In the genomic region with DNA sequence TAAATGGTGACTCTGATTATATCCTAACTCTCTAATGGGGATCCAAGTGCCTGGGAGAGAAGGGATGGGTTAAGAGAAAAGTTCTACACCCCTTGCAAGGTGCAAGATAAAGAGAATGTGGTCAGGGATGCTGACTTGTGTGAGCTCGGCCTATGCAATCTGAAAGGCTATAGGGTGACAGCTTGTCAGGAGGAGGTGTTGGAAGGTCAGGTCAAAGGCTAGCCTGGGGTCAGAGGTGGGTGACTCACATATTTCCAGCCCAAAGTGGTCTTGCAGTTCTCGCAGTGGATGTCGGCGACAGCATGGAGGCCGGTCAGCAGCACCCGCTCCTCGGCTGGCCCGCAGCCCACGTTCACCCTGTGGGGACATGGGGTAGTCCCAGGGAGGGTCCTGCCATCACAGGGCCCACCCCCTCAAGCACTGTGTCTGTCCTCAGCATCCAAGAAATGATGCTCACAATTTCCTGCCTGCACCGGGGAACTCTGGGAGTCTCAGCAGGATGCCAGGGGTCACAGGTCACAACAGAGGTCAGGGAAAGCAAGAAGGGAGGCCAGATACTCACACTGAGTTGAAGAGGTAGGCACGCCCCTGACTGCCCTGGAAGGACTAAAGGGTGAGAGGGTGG, we compare ENCODE assay signal across 9 cellular contexts. TPM values are rescaled to one million over a fixed set of nuclear protein-coding genes. Genes with fewer than 3 reads are reported as not detected.
DNase-seq lines count a peak whose midpoint lies in the region; ATAC-seq and TF ChIP-seq lines count a peak whose summit lies in the region.
"Had no signal": no experiment of that assay in that cellular context is flagged by ENCODE, and none has a peak within 500 bp of the region (broad histone marks: within the 10 kb centered on the region; RNA-seq: fewer than 3 reads in every experiment).

No MANE protein-coding gene starts in this region.

- no peak for DNase-seq in activated T-cell treated with anti-CD3 and anti-CD28 coated beads, Interleukin-2, amount 50 U/mL, for 72 hours
- DNase-seq in activated T-cell treated with anti-CD3 and anti-CD28 coated beads, Interleukin-2, amount 50 U/mL, for 1 hour, result no peak
- no peak for DNase-seq in choroid plexus epithelial cell (ENCODE audit: low read depth)
- no peak for DNase-seq in type B pancreatic cell (ENCODE audit: extremely low spot score, unreplicated experiment)
- DNase-seq in NCI-H510A treated with DMSO at 0.1 percent for 48 hours (lab: John Stamatoyannopoulos, UW), result no peak
- no peak for DNase-seq in NCI-H2196 treated with DMSO at 0.1 percent for 48 hours (lab: John Stamatoyannopoulos, UW; ENCODE audit: unreplicated experiment)
- DNase-seq: RPMI8226 had no signal

- peaks cover 47% of the 10 kb centered on the region for H3K4me1 Mint-ChIP-seq in activated T-cell treated with anti-CD3 and anti-CD28 coated beads, Interleukin-2, amount 50 U/mL, for 72 hours (ENCODE audit: low read depth)
- peaks cover 35% of the 10 kb centered on the region for H3K4me1 Mint-ChIP-seq in type B pancreatic cell (ENCODE audit: unreplicated experiment)

- peaks cover 25% of the 10 kb centered on the region for H3K4me1 ChIP-seq in muscle layer of colon (ENCODE audit: insufficient read depth, low read length)

- peak overlapping the region; percentile 77 for H3K27ac Mint-ChIP-seq in activated T-cell treated with anti-CD3 and anti-CD28 coated beads, Interleukin-2, amount 50 U/mL, for 72 hours
- peak overlapping the region; percentile 68 for H3K27ac Mint-ChIP-seq in type B pancreatic cell

- H3K27me3 ChIP-seq in muscle layer of colon (ENCODE audit: control insufficient read depth in 1 of 2, insufficient read depth in 2 of 2, low read length in 2 of 2), result no peaks in the 10 kb centered on the region

- peak overlapping the region; percentile 92 to 95 for H3K4me3 Mint-ChIP-seq in activated T-cell treated with anti-CD3 and anti-CD28 coated beads, Interleukin-2, amount 50 U/mL, for 72 hours
- H3K4me3 Mint-ChIP-seq in type B pancreatic cell, result peak overlapping the region; percentile 89

- ATAC-seq in activated T-cell treated with anti-CD3 and anti-CD28 coated beads, Interleukin-2, amount 50 U/mL, for 72 hours (replicated peaks in 1 of 2), result no peak
- no peak for ATAC-seq in HG03354 (IDR thresholded peaks at IDR 0.05; ENCODE audit: poor library complexity, severe bottlenecking, unreplicated experiment)

- H3K36me3 ChIP-seq in muscle layer of colon (ENCODE audit: insufficient read depth, low read length), result peaks cover 14% of the 10 kb centered on the region

- H3K27ac ChIP-seq in muscle layer of colon (ENCODE audit: low read depth, low read length), result peak overlapping the region; percentile 93

- no peaks in the 10 kb centered on the region for H3K9me3 ChIP-seq in muscle layer of colon (ENCODE audit: low read length)

- no peaks in the 10 kb centered on the region for H3K27me3 Mint-ChIP-seq in activated T-cell treated with anti-CD3 and anti-CD28 coated beads, Interleukin-2, amount 50 U/mL, for 72 hours (ENCODE audit: low read depth)
- no peaks in the 10 kb centered on the region for H3K27me3 Mint-ChIP-seq in type B pancreatic cell

- H3K9ac ChIP-seq in muscle layer of colon (ENCODE audit: low read length), result peak overlapping the region; percentile 82

- peaks cover 5% of the 10 kb centered on the region in 2 donors for H3K9me3 Mint-ChIP-seq in activated T-cell treated with anti-CD3 and anti-CD28 coated beads, Interleukin-2, amount 50 U/mL, for 72 hours
- peaks cover 18% of the 10 kb centered on the region for H3K9me3 Mint-ChIP-seq in type B pancreatic cell

- TF ChIP-seq CTCF in choroid plexus epithelial cell (conservative IDR thresholded peaks at IDR 0.05; ENCODE audit: low read depth, low read length), result no peak
- TF ChIP-seq CTCF in type B pancreatic cell (conservative IDR thresholded peaks at IDR 0.05), result no peak

- peak overlapping the region; percentile 75 for H3K4me3 ChIP-seq in choroid plexus epithelial cell (ENCODE audit: low read depth, low read length)
- peak overlapping the region; percentile 75 to 93 for H3K4me3 ChIP-seq in muscle layer of colon (ENCODE audit: low read depth in 1 of 2, low read length in 2 of 2)

- H3K36me3 Mint-ChIP-seq in activated T-cell treated with anti-CD3 and anti-CD28 coated beads, Interleukin-2, amount 50 U/mL, for 72 hours (ENCODE audit: insufficient read depth in 2 of 2), result peaks cover 16 to 24% of the 10 kb centered on the region in 2 donors
- H3K36me3 Mint-ChIP-seq in type B pancreatic cell, result peaks cover 20% of the 10 kb centered on the region

RNA-seq across cellular contexts. Expression of a gene that starts 1.4 kb away (rescaled TPM):
- 10 to 100 TPM; 60.2 to 77.8 TPM for total RNA-seq in activated T-cell treated with anti-CD3 and anti-CD28 coated beads, Interleukin-2, amount 50 U/mL, for 72 hours
- 37.9 and 61.9 TPM in 2 replicates for total RNA-seq in type B pancreatic cell (ENCODE audit: low replicate concordance)

RNA-seq across cellular contexts. Expression of a gene that starts 2.9 kb away (rescaled TPM):
- 1 to 10 TPM; 4.2 to 5.8 TPM for total RNA-seq in activated T-cell treated with anti-CD3 and anti-CD28 coated beads, Interleukin-2, amount 50 U/mL, for 72 hours
- 1.6 TPM in 2 replicates for total RNA-seq in type B pancreatic cell (ENCODE audit: low replicate concordance)

RNA-seq across cellular contexts. Expression of a gene that starts 18.7 kb away (rescaled TPM):
- total RNA-seq in activated T-cell treated with anti-CD3 and anti-CD28 coated beads, Interleukin-2, amount 50 U/mL, for 72 hours, result 10 to 100 TPM; 13.9 to 20.5 TPM
- total RNA-seq in type B pancreatic cell (ENCODE audit: low replicate concordance), result 19.7 and 23.2 TPM in 2 replicates

RNA-seq across cellular contexts. Expression of a gene that starts 18.9 kb away (rescaled TPM):
- 100 to 1,000 TPM; 114 to 124 TPM for total RNA-seq in activated T-cell treated with anti-CD3 and anti-CD28 coated beads, Interleukin-2, amount 50 U/mL, for 72 hours
- total RNA-seq in type B pancreatic cell (ENCODE audit: low replicate concordance), result 128 and 155 TPM in 2 replicates

RNA-seq across cellular contexts. Expression of a gene that starts 28.4 kb away (rescaled TPM):
- 100 to 1,000 TPM in 1 of 2 donors, 10 to 100 TPM in 1; 84.8 to 103 TPM for total RNA-seq in activated T-cell treated with anti-CD3 and anti-CD28 coated beads, Interleukin-2, amount 50 U/mL, for 72 hours
- 79.6 and 88.0 TPM in 2 replicates for total RNA-seq in type B pancreatic cell (ENCODE audit: low replicate concordance)
